Comparison of ENCODE assay signal across 8 cellular contexts in genomic region chr4:38867478-38868054, GRCh38. TPM values are rescaled to one million over a fixed set of nuclear protein-coding genes. Genes with fewer than 3 reads are reported as not detected.
A peak's percentile ranks its signal among the peaks of the same experiment; 100 is the strongest.
DNase-seq lines count a peak whose midpoint lies in the region; ATAC-seq and TF ChIP-seq lines count a peak whose summit lies in the region.

TSS of gene FAM114A1 (plus strand) at chr4:38867806. CDS start at chr4:38878079, 10,273 bp downstream.

- H3K4me3 ChIP-seq in esophagus muscularis mucosa (peak within 1 kb of the TSS; percentile 62 to 90 (median 87)), thoracic aorta (peak within 1 kb of the TSS; percentile 94)

- peak; percentile 54 for DNase-seq in stimulated activated CD4-positive, alpha-beta T cell treated with anti-CD3 and anti-CD28 coated beads, Interleukin-15, amount 100 ng/mL, for 24 hours
- DNase-seq in stimulated activated CD4-positive, alpha-beta T cell treated with anti-CD3 and anti-CD28 coated beads, Interleukin-12 subunit alpha, Interleukin-12 subunit beta, amount 100 ng/mL, for 4 hours = no peak
- DNase-seq in HEK293T (ENCODE audit: extremely low spot score) (peak; percentile 66), NCI-H1048 (lab: John Stamatoyannopoulos, UW) (peak; percentile 24), esophagus muscularis mucosa (ENCODE audit: extremely low spot score) (no peak), middle frontal gyrus (ENCODE audit: extremely low spot score, low spot score) (peak; percentile 14), thoracic aorta (ENCODE audit: low spot score) (peak; percentile 19)
- peak; percentile 30 for DNase-seq in activated T-cell treated with anti-CD3 and anti-CD28 coated beads, Interleukin-2, amount 50 U/mL, for 1 hour

- H3K4me1 ChIP-seq in esophagus muscularis mucosa (peaks cover 12 to 47% (median 46%) of the 10 kb centered on the region in 4 donors), thoracic aorta (ENCODE audit: control insufficient read depth in 1 of 2, low read depth in 2 of 2) (peaks cover 11 to 43% of the 10 kb centered on the region in 2 donors)

- H3K36me3 ChIP-seq in esophagus muscularis mucosa (peaks cover 0 to 15% (median 0%) of the 10 kb centered on the region in 4 donors), thoracic aorta (no peaks in the 10 kb centered on the region)

- no peak for TF ChIP-seq POLR2A in esophagus muscularis mucosa (IDR thresholded peaks at IDR 0.05; ENCODE audit: low read depth)

- TF ChIP-seq CTCF in esophagus muscularis mucosa (IDR thresholded peaks at IDR 0.05) = no peak
- no peak for TF ChIP-seq CTCF in thoracic aorta (IDR thresholded peaks at IDR 0.05)

- ATAC-seq in thoracic aorta (ENCODE audit: insufficient number of reproducible peaks, low FRiP score, low read depth) = peak; percentile 83

- H3K9me3 ChIP-seq in esophagus muscularis mucosa (no peaks in the 10 kb centered on the region), thoracic aorta (no peaks in the 10 kb centered on the region)

- peak within 1 kb of the TSS; percentile 89 to 95 (median 95) for H3K27ac ChIP-seq in esophagus muscularis mucosa (replicated peaks in 1 of 4)
- peak within 1 kb of the TSS; percentile 68 to 96 for H3K27ac ChIP-seq in thoracic aorta

- WGBS in esophagus muscularis mucosa = no CpG with 5 or more reads among the region's 66 CpGs

- H3K27me3 ChIP-seq in esophagus muscularis mucosa (no peaks in the 10 kb centered on the region), thoracic aorta (replicated peaks; ENCODE audit: insufficient read depth) (no peaks in the 10 kb centered on the region)

- intact Hi-C loops in esophagus muscularis mucosa (cut with DNase I) = no loop called here

- CTCF ChIA-PET in HEK293T (lab: Yijun Ruan, JAX) = no interaction called here

- no peak for TF ChIP-seq EP300 in esophagus muscularis mucosa (IDR thresholded peaks at IDR 0.05)

- POLR2A ChIA-PET in HEK293T (lab: Yijun Ruan, JAX) = interaction anchor here (1.3 kb wide), 1 partner anchor 12 kb away, joined by 7 read pairs; no protein-coding TSS in a partner anchor

TF ChIP-seq in HEK293T, 16 proteins besides CTCF, POLR2A, EP300 and RAD21:
- TF ChIP-seq SUZ12 (IDR thresholded peaks at IDR 0.05) (no peak), BHLHE40 (IDR thresholded peaks at IDR 0.05; ENCODE audit: borderline replicate concordance) (no peak), PKNOX1 (IDR thresholded peaks at IDR 0.05) (no peak), SP1 (IDR thresholded peaks at IDR 0.05) (no peak), TARDBP (IDR thresholded peaks at IDR 0.05) (no peak), L3MBTL2 (conservative IDR thresholded peaks at IDR 0.05) (no peak), ZNF384 (IDR thresholded peaks at IDR 0.05) (no peak)

RNA-seq across cellular contexts. Expression of gene FAM114A1, which starts in this region (rescaled TPM):
- total RNA-seq in esophagus muscularis mucosa = 100 to 1,000 TPM in 3 of 4 donors, 10 to 100 TPM in 1; 88.6 to 145 (median 110) TPM
- 100 to 1,000 TPM; 148 to 180 TPM for total RNA-seq in thoracic aorta

Comparison
In these comparisons a context has a peak if more than half of its experiments do, and no peak if none do; other contexts are left out.
1. DNase-seq: peak in stimulated activated CD4-positive, alpha-beta T cell treated with anti-CD3 and anti-CD28 coated beads, Interleukin-15, amount 100 ng/mL, for 24 hours (single experiment), HEK293T (single experiment), NCI-H1048 (single experiment), activated T-cell treated with anti-CD3 and anti-CD28 coated beads, Interleukin-2, amount 50 U/mL, for 1 hour (single experiment), middle frontal gyrus (single experiment) and thoracic aorta (single experiment); none in stimulated activated CD4-positive, alpha-beta T cell treated with anti-CD3 and anti-CD28 coated beads, Interleukin-12 subunit alpha, Interleukin-12 subunit beta, amount 100 ng/mL, for 4 hours (single experiment) and esophagus muscularis mucosa (single experiment).